In genomic region chr11:65381721-65382035, GRCh38 we compare ENCODE assay signal across 1 cellular context.
TF ChIP-seq lines count a peak whose summit lies in the region.

No MANE protein-coding gene starts in this region.

TF ChIP-seq in GM12878, 131 proteins besides CTCF, POLR2A, EP300 and RAD21:
- no peak for TF ChIP-seq IRF5 (IDR thresholded peaks at IDR 0.05; ENCODE audit: borderline replicate concordance)
- no peak for TF ChIP-seq BCL3 (IDR thresholded peaks at IDR 0.05; ENCODE audit: borderline replicate concordance, insufficient read depth, low read depth, low read length, poor library complexity, severe bottlenecking)
- TF ChIP-seq PKNOX1 (IDR thresholded peaks at IDR 0.05), result peak; percentile 62
- TF ChIP-seq CEBPB (IDR thresholded peaks at IDR 0.05; ENCODE audit: borderline replicate concordance in 1 of 2, low read depth in 2 of 2, low read length in 2 of 2), result no peak
- TF ChIP-seq NBN (IDR thresholded peaks at IDR 0.05), result no peak
- TF ChIP-seq CEBPZ (IDR thresholded peaks at IDR 0.05; ENCODE audit: low read depth, low read length), result no peak
- 0 out of 2 replicates have a peak, but pooled peaks have one; percentile 20 for TF ChIP-seq POLR2AphosphoS5 (IDR thresholded peaks at IDR 0.05; ENCODE audit: low read length)
- TF ChIP-seq YY1 (IDR thresholded peaks at IDR 0.05; ENCODE audit: low read depth, low read length), result peak; percentile 17; the same call in 1 of the 2 replicates
- TF ChIP-seq, protein P1, sequence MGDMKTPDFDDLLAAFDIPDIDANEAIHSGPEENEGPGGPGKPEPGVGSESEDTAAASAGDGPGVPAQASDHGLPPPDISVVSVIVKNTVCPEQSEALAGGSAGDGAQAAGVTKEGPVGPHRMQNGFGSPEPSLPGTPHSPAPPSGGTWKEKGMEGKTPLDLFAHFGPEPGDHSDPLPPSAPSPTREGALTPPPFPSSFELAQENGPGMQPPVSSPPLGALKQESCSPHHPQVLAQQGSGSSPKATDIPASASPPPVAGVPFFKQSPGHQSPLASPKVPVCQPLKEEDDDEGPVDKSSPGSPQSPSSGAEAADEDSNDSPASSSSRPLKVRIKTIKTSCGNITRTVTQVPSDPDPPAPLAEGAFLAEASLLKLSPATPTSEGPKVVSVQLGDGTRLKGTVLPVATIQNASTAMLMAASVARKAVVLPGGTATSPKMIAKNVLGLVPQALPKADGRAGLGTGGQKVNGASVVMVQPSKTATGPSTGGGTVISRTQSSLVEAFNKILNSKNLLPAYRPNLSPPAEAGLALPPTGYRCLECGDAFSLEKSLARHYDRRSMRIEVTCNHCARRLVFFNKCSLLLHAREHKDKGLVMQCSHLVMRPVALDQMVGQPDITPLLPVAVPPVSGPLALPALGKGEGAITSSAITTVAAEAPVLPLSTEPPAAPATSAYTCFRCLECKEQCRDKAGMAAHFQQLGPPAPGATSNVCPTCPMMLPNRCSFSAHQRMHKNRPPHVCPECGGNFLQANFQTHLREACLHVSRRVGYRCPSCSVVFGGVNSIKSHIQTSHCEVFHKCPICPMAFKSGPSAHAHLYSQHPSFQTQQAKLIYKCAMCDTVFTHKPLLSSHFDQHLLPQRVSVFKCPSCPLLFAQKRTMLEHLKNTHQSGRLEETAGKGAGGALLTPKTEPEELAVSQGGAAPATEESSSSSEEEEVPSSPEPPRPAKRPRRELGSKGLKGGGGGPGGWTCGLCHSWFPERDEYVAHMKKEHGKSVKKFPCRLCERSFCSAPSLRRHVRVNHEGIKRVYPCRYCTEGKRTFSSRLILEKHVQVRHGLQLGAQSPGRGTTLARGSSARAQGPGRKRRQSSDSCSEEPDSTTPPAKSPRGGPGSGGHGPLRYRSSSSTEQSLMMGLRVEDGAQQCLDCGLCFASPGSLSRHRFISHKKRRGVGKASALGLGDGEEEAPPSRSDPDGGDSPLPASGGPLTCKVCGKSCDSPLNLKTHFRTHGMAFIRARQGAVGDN (IDR thresholded peaks at IDR 0.05), result peak; percentile 28
- peak; percentile 28; the same call in 1 of the 2 replicates for TF ChIP-seq RB1 (IDR thresholded peaks at IDR 0.05; ENCODE audit: borderline replicate concordance)
- no peak for TF ChIP-seq NR2F1 (conservative IDR thresholded peaks at IDR 0.05)
- TF ChIP-seq RELB (IDR thresholded peaks at IDR 0.05; ENCODE audit: low read depth), result peak; percentile 18; the same call in 1 of the 2 replicates
- TF ChIP-seq SPI1 (IDR thresholded peaks at IDR 0.05; ENCODE audit: borderline replicate concordance, insufficient read depth, low read depth, low read length), result peak; percentile 43; the same call in 1 of the 2 replicates
TF ChIP-seq in GM12878: peak in this region for 7.
